ENCODE assay signal across 28 cellular contexts in the genomic region with DNA sequence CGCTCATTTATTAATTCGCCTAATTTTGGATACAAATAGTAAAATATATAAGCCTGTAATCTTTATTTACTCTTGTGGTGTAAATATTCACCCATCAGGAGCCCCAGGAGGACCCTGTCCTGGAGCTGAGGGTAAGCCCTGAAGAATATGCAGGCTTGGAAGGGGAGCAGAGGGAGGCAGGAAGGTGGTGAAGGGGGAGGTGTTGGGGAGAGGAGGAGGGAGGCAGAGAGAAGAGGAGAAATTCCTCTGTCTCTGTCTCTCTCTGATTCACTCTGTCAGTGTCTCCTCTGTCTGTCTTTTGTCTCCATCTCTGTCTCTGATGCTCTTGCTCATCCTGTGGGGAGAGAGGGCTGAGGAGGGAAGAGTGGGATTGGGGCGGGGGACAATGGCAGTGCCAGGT. TPM values are rescaled to one million over a fixed set of nuclear protein-coding genes. Genes with fewer than 3 reads are reported as not detected.
"Had no signal": no experiment of that assay in that cellular context is flagged by ENCODE, and none has a peak within 500 bp of the region (broad histone marks: within the 10 kb centered on the region; RNA-seq: fewer than 3 reads in every experiment).

No MANE protein-coding gene starts in this region.

- H3K9me3 Mint-ChIP-seq: activated CD4-positive, alpha-beta memory T cell treated with anti-CD3 and anti-CD28 coated beads for 36 hours; activated CD4-positive, alpha-beta T cell treated with anti-CD3 and anti-CD28 coated beads, Interleukin-2, amount 10 ng/mL, durations not matched to agents 7 days and 5 days; activated naive CD4-positive, alpha-beta T cell treated with anti-CD3 and anti-CD28 coated beads, Interleukin-2, amount 50 U/mL, for 72 hours; activated naive CD8-positive, alpha-beta T cell treated with anti-CD3 and anti-CD28 coated beads, Interleukin-2, amount 50 U/mL, for 24 hours; activated T-cell treated with anti-CD3 and anti-CD28 coated beads, Interleukin-2, amount 50 U/mL, for 4 hours; brain; central memory CD8-positive, alpha-beta T cell; T-cell had no signal

- H3K4me1 Mint-ChIP-seq: central memory CD8-positive, alpha-beta T cell had no signal

- H3K4me3 ChIP-seq: SK-N-MC had no signal

- DNase-seq: activated CD4-positive, alpha-beta memory T cell treated with anti-CD3 and anti-CD28 coated beads for 36 hours; activated CD4-positive, alpha-beta T cell treated with anti-CD3 and anti-CD28 coated beads, Interleukin-2, amount 10 ng/mL, durations not matched to agents 7 days and 5 days; activated CD4-positive, CD25-positive, alpha-beta regulatory T cell; activated CD8-positive, alpha-beta memory T cell treated with anti-CD3 and anti-CD28 coated beads for 24 hours; activated effector memory CD4-positive, alpha-beta T cell treated with anti-CD3 and anti-CD28 coated beads, Interleukin-2, amount 50 U/mL, for 16 hours; activated naive CD4-positive, alpha-beta T cell treated with Interleukin-2 at 50 U/mL for 16 hours; activated naive CD8-positive, alpha-beta T cell treated with anti-CD3 and anti-CD28 coated beads, Interleukin-2, amount 50 U/mL, for 24 hours; activated T-cell treated with anti-CD3 and anti-CD28 coated beads, Interleukin-2, amount 50 U/mL, for 4 hours; amygdala; MM.1S; NCI-H1436 treated with DMSO at 0.1 percent for 48 hours; NCI-H187; NCI-H2081; NCI-H446 treated with DMSO at 0.1 percent for 48 hours; NCI-H524 treated with DMSO at 0.1 percent for 48 hours; NCI-H774; OCI-M1; RPMI8226; T-cell; T-helper 2 cell; T1000 had no signal

- ATAC-seq: activated naive CD4-positive, alpha-beta T cell treated with anti-CD3 and anti-CD28 coated beads, Interleukin-2, amount 50 U/mL, for 72 hours; activated naive CD8-positive, alpha-beta T cell treated with anti-CD3 and anti-CD28 coated beads, Interleukin-2, amount 50 U/mL, for 24 hours; activated T-cell treated with anti-CD3 and anti-CD28 coated beads, Interleukin-2, amount 50 U/mL, for 4 hours; Panc1; Right ventricle myocardium inferior; T-cell had no signal

- H3K27ac ChIP-seq: SK-N-MC had no signal

- H3K36me3 Mint-ChIP-seq: activated CD4-positive, alpha-beta memory T cell treated with anti-CD3 and anti-CD28 coated beads for 36 hours; activated naive CD4-positive, alpha-beta T cell treated with anti-CD3 and anti-CD28 coated beads, Interleukin-2, amount 50 U/mL, for 72 hours; brain; T-cell had no signal

- H3K27ac Mint-ChIP-seq: activated CD4-positive, alpha-beta memory T cell treated with anti-CD3 and anti-CD28 coated beads for 36 hours; activated CD4-positive, alpha-beta T cell treated with anti-CD3 and anti-CD28 coated beads, Interleukin-2, amount 10 ng/mL, durations not matched to agents 7 days and 5 days; activated naive CD4-positive, alpha-beta T cell treated with anti-CD3 and anti-CD28 coated beads, Interleukin-2, amount 50 U/mL, for 72 hours; activated naive CD8-positive, alpha-beta T cell treated with anti-CD3 and anti-CD28 coated beads, Interleukin-2, amount 50 U/mL, for 24 hours; brain had no signal

- H3K4me3 Mint-ChIP-seq: activated CD4-positive, alpha-beta memory T cell treated with anti-CD3 and anti-CD28 coated beads for 36 hours; activated CD4-positive, alpha-beta T cell treated with anti-CD3 and anti-CD28 coated beads, Interleukin-2, amount 10 ng/mL, durations not matched to agents 7 days and 5 days; activated naive CD8-positive, alpha-beta T cell treated with anti-CD3 and anti-CD28 coated beads, Interleukin-2, amount 50 U/mL, for 24 hours; activated T-cell treated with anti-CD3 and anti-CD28 coated beads, Interleukin-2, amount 50 U/mL, for 4 hours; brain; central memory CD8-positive, alpha-beta T cell; T-cell had no signal

RNA-seq across cellular contexts. Expression of a gene that starts 2.8 kb away (rescaled TPM):
- total RNA-seq: Right ventricle myocardium inferior had no signal

RNA-seq across cellular contexts. Expression of a gene that starts 18.1 kb away (rescaled TPM):
- total RNA-seq: activated CD4-positive, alpha-beta memory T cell treated with anti-CD3 and anti-CD28 coated beads for 36 hours; activated CD4-positive, alpha-beta T cell treated with anti-CD3 and anti-CD28 coated beads, Interleukin-2, amount 10 ng/mL, durations not matched to agents 7 days and 5 days; activated naive CD4-positive, alpha-beta T cell treated with anti-CD3 and anti-CD28 coated beads, Interleukin-2, amount 50 U/mL, for 72 hours; astrocyte; Right ventricle myocardium inferior had no signal

RNA-seq across cellular contexts. Expression of a gene that starts 53.3 kb away (rescaled TPM):
- total RNA-seq: activated CD4-positive, alpha-beta memory T cell treated with anti-CD3 and anti-CD28 coated beads for 36 hours; activated CD4-positive, alpha-beta T cell treated with anti-CD3 and anti-CD28 coated beads, Interleukin-2, amount 10 ng/mL, durations not matched to agents 7 days and 5 days had no signal
